Comparison of ENCODE assay signal across 37 cellular contexts in the genomic region with DNA sequence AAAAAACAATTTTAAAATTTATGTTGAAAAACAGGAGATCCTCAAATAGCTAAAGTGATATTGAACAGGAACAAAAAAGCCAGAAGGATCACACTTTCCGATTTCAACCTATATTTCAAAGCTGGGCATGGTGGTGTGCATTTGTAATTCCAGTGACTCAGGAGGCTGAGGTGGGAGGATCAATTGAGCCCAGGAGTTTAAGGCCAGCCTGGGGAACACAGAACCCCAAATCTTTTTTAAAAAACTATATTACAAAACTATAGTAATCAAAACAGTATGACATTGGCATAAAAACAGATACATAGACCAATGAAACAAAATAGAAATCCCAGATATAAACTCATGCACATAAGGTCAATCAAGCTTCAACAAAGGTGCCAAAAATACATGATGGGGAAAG.
DNase-seq lines count a peak whose midpoint lies in the region; ATAC-seq, FAIRE-seq and TF ChIP-seq lines count a peak whose summit lies in the region.
"Had no signal": no experiment of that assay in that cellular context is flagged by ENCODE, and none has a peak within 500 bp of the region (broad histone marks: within the 10 kb centered on the region; RNA-seq: fewer than 3 reads in every experiment).

No MANE protein-coding gene starts in this region.

- no peak overlapping the region for H2BK20ac ChIP-seq in H1 (ENCODE audit: low read length)

- H2BK15ac ChIP-seq in H1 (ENCODE audit: low read length): no peak overlapping the region

- no peak overlapping the region for H3K23ac ChIP-seq in H1 (ENCODE audit: insufficient read length)

- TF ChIP-seq CTCF in HEK293 (tag by site-specific recombination; IDR thresholded peaks at IDR 0.05) (no peak), K562 (IDR thresholded peaks at IDR 0.05 in 2 of 3, conservative IDR thresholded peaks at IDR 0.05 in 1 of 3; ENCODE audit: insufficient read depth in 2 of 3, low read depth in 1 of 3, low read length in 3 of 3) (no peak), H1 (IDR thresholded peaks at IDR 0.05; ENCODE audit: control extremely low read depth in 1 of 3, insufficient read depth in 1 of 3, low read depth in 1 of 3, low read length in 3 of 3) (no peak), mammary epithelial cell (conservative IDR thresholded peaks at IDR 0.05 in 1 of 2, IDR thresholded peaks at IDR 0.05 in 1 of 2; ENCODE audit: extremely low read depth in 1 of 2, insufficient read depth in 1 of 2, low read depth in 1 of 2, low read length in 2 of 2) (no peak), smooth muscle cell (IDR thresholded peaks at IDR 0.05; ENCODE audit: borderline replicate concordance, insufficient read depth, poor library complexity, severe bottlenecking) (no peak)

- TF ChIP-seq RAD21 in K562 (CRISPR knock-in tag; conservative IDR thresholded peaks at IDR 0.05 in 1 of 2, IDR thresholded peaks at IDR 0.05 in 1 of 2) (no peak), H1 (IDR thresholded peaks at IDR 0.05 in 1 of 2, conservative IDR thresholded peaks at IDR 0.05 in 1 of 2; ENCODE audit: low read depth in 2 of 2, low read length in 2 of 2) (no peak)

- WGBS in K562 (ENCODE audit: insufficient coverage, low coverage, missing lambda C conversion rate): 77% methylated on average over 1 of the region's 1 CpG
- 100% methylated on average over 1 of the region's 1 CpG; no CpG with 5 or more reads in 1 of the 2 experiments for WGBS in H1 (ENCODE audit: extremely low coverage in 1 of 2, insufficient coverage in 1 of 2, insufficient read length in 1 of 2, insufficient replicate concordance in 2 of 2, low coverage in 1 of 2, low lambda C conversion rate in 2 of 2, missing lambda C conversion rate in 1 of 2), 2 experiments
- 78% methylated on average over 1 of the region's 1 CpG for WGBS in mammary epithelial cell (ENCODE audit: low coverage, missing lambda C conversion rate)
- WGBS in smooth muscle cell (ENCODE audit: low lambda C conversion rate): 92% methylated on average over 1 of the region's 1 CpG

- no peak overlapping the region for H3K4me2 ChIP-seq in K562 (ENCODE audit: insufficient read depth, low read length)
- no peak overlapping the region for H3K4me2 ChIP-seq in H1 (ENCODE audit: insufficient read depth in 1 of 2, low read depth in 2 of 2, low read length in 2 of 2)
- H3K4me2 ChIP-seq in mammary epithelial cell (ENCODE audit: insufficient read depth, low read depth, low read length): no peak overlapping the region
- H3K4me2 ChIP-seq in smooth muscle cell: no peak overlapping the region
- H3K4me2 ChIP-seq: A549; BLaER1; BLaER1 treated with 17β-estradiol and CSF1 and Interleukin-3, amounts not matched to agents 10 nM and 100 nM had no signal

- CTCF ChIA-PET in HEK293 (lab: Yijun Ruan, JAX): interaction anchor here (0.6 kb wide), 1 partner anchor 105 kb away, joined by 6 read pairs; no protein-coding TSS in a partner anchor
- CTCF ChIA-PET in K562 (lab: Yijun Ruan, JAX; ENCODE audit: low intra/inter-chr PET ratio): no interaction called here
- CTCF ChIA-PET in H1 (lab: Charles Lee; ENCODE audit: partially characterized antibody): no interaction called here
- CTCF ChIA-PET in mammary epithelial cell (lab: Charles Lee; ENCODE audit: low non-redundant PET): no interaction called here

- H2BK12ac ChIP-seq in H1 (ENCODE audit: low read depth, low read length): no peak overlapping the region

- H3F3A ChIP-seq in smooth muscle cell (ENCODE audit: low read depth): no peaks in the 10 kb centered on the region

- H3K36me3 Mint-ChIP-seq in central memory CD8-positive, alpha-beta T cell (ENCODE audit: insufficient read depth): no peaks in the 10 kb centered on the region
- H3K36me3 Mint-ChIP-seq in immature natural killer cell: peaks cover 0 to 4% (median 0%) of the 10 kb centered on the region in 3 donors
- H3K36me3 Mint-ChIP-seq: CD14-positive monocyte; CD4-positive, alpha-beta memory T cell; CD4-positive, CD25-positive, alpha-beta regulatory T cell; CD8-positive, alpha-beta memory T cell; CD8-positive, alpha-beta T cell had no signal

- H3K4me3 Mint-ChIP-seq in central memory CD8-positive, alpha-beta T cell: no peak overlapping the region
- no peak overlapping the region for H3K4me3 Mint-ChIP-seq in immature natural killer cell
- H3K4me3 Mint-ChIP-seq: B cell; CD14-positive monocyte; CD4-positive, alpha-beta memory T cell; CD4-positive, alpha-beta T cell; CD4-positive, CD25-positive, alpha-beta regulatory T cell; CD8-positive, alpha-beta memory T cell; CD8-positive, alpha-beta T cell had no signal

- H2BK120ac ChIP-seq in H1 (replicated peaks; ENCODE audit: low read depth, low read length): no peak overlapping the region

- peaks cover 6% of the 10 kb centered on the region for H3K9me3 Mint-ChIP-seq in central memory CD8-positive, alpha-beta T cell
- peaks cover 2 to 19% (median 7%) of the 10 kb centered on the region in 6 donors for H3K9me3 Mint-ChIP-seq in immature natural killer cell

- H3K4me1 ChIP-seq in HEK293 (ENCODE audit: control insufficient read depth, insufficient read depth, low read length) (no peaks in the 10 kb centered on the region), K562 (replicated peaks in 1 of 2; ENCODE audit: control insufficient read depth in 2 of 2, insufficient read depth in 2 of 2, low read length in 2 of 2) (no peaks in the 10 kb centered on the region), H1 (replicated peaks in 1 of 4; ENCODE audit: control insufficient read depth in 3 of 4, insufficient read depth in 4 of 4, low read length in 3 of 4) (no peaks in the 10 kb centered on the region), mammary epithelial cell (ENCODE audit: insufficient read depth, low read length) (no peaks in the 10 kb centered on the region), smooth muscle cell (ENCODE audit: low read depth) (no peaks in the 10 kb centered on the region)
- H3K4me1 ChIP-seq: A549, BE2C, Caco-2 had no signal

- H3K4me1 Mint-ChIP-seq in central memory CD8-positive, alpha-beta T cell: no peaks in the 10 kb centered on the region
- no peaks in the 10 kb centered on the region for H3K4me1 Mint-ChIP-seq in immature natural killer cell
- H3K4me1 Mint-ChIP-seq: B cell; CD14-positive monocyte; CD4-positive, alpha-beta memory T cell; CD4-positive, CD25-positive, alpha-beta regulatory T cell; CD8-positive, alpha-beta memory T cell had no signal

- in situ Hi-C loops in K562 (cut with MboI) (no loop called here), mammary epithelial cell (cut with MboI; ENCODE audit: low sequenced_read_pairs in 2 of 2) (no loop called here)

- POLR2A ChIA-PET in HEK293 (lab: Yijun Ruan, JAX): no interaction called here
- POLR2A ChIA-PET in K562 (lab: Yijun Ruan, JAX): no interaction called here
- POLR2A ChIA-PET in H1 (lab: Charles Lee; ENCODE audit: partially characterized antibody): no interaction called here

- H3K4me3 ChIP-seq in HEK293 (ENCODE audit: low read depth, low read length) (no peak overlapping the region), K562 (no peak overlapping the region), H1 (ENCODE audit: extremely low read depth in 1 of 4, insufficient read depth in 2 of 4, low read depth in 3 of 4, low read length in 4 of 4) (no peak overlapping the region), mammary epithelial cell (replicated peaks in 1 of 3; ENCODE audit: insufficient read depth in 1 of 3, low read depth in 2 of 3, low read length in 3 of 3) (no peak overlapping the region), smooth muscle cell (no peak overlapping the region)
- H3K4me3 ChIP-seq: A549; BLaER1; BLaER1 treated with 17β-estradiol and CSF1 and Interleukin-3, amounts not matched to agents 10 nM and 100 nM had no signal

- H4K5ac ChIP-seq in H1 (ENCODE audit: insufficient read length, low read depth, low read length): no peak overlapping the region

- H3K79me2 ChIP-seq in K562 (ENCODE audit: control insufficient read depth, insufficient read depth, low read length) (no peaks in the 10 kb centered on the region), H1 (ENCODE audit: control insufficient read depth in 1 of 2, insufficient read depth in 2 of 2, low read length in 2 of 2) (peaks cover 0 to 3% of the 10 kb centered on the region in 2 experiments; a peak in 1 of 4 replicates), mammary epithelial cell (ENCODE audit: insufficient read depth, low read length) (no peaks in the 10 kb centered on the region), smooth muscle cell (ENCODE audit: low read depth) (no peaks in the 10 kb centered on the region)

- FAIRE-seq in K562 (lab: Jason Lieb, UNC) (no peak), H1 (lab: Jason Lieb, UNC) (no peak)
- FAIRE-seq: A204.1, A549, D721Med had no signal

- no peak overlapping the region for H4K91ac ChIP-seq in H1 (replicated peaks; ENCODE audit: insufficient read length, low read length)

- no peak for ATAC-seq in K562
- ATAC-seq in central memory CD8-positive, alpha-beta T cell (replicated peaks; ENCODE audit: extremely low read depth, poor library complexity, severe bottlenecking): no peak
- ATAC-seq: A549; CD8-positive, alpha-beta T cell had no signal

- no peak overlapping the region for H3K9ac ChIP-seq in K562 (ENCODE audit: insufficient read depth in 1 of 2, low read depth in 2 of 2, low read length in 2 of 2)
- no peak overlapping the region for H3K9ac ChIP-seq in H1 (replicated peaks in 1 of 4; ENCODE audit: extremely low read depth in 1 of 4, low read depth in 3 of 4, low read length in 3 of 4)
- H3K9ac ChIP-seq in mammary epithelial cell (ENCODE audit: insufficient read depth, low read length): no peak overlapping the region
- no peak overlapping the region for H3K9ac ChIP-seq in smooth muscle cell (ENCODE audit: low read depth)
- H3K9ac ChIP-seq: BLaER1; BLaER1 treated with 17β-estradiol and CSF1 and Interleukin-3, amounts not matched to agents 10 nM and 100 nM had no signal

- H3K18ac ChIP-seq in H1 (ENCODE audit: extremely low read depth, low read length): no peak overlapping the region

- no peak overlapping the region for H2AK5ac ChIP-seq in H1 (ENCODE audit: low read depth, low read length)

- H4K20me1 ChIP-seq in K562 (replicated peaks; ENCODE audit: control insufficient read depth, insufficient read depth, low read length) (no peaks in the 10 kb centered on the region), H1 (replicated peaks in 1 of 2; ENCODE audit: control insufficient read depth in 1 of 2, insufficient read depth in 2 of 2, low read length in 2 of 2) (no peaks in the 10 kb centered on the region), mammary epithelial cell (ENCODE audit: insufficient read depth, low read length) (no peaks in the 10 kb centered on the region), smooth muscle cell (ENCODE audit: low read depth) (no peaks in the 10 kb centered on the region)
- H4K20me1 ChIP-seq: BLaER1; BLaER1 treated with 17β-estradiol and CSF1 and Interleukin-3, amounts not matched to agents 10 nM and 100 nM had no signal

- no peaks in the 10 kb centered on the region for H3K79me1 ChIP-seq in H1 (ENCODE audit: low read depth, low read length)

- TF ChIP-seq POLR2A in K562 (conservative IDR thresholded peaks at IDR 0.05) (no peak), H1 (IDR thresholded peaks at IDR 0.05; ENCODE audit: control extremely low read depth in 1 of 2, low read depth in 2 of 2, low read length in 2 of 2) (no peak)

- H3K9me3 ChIP-seq in HEK293 (ENCODE audit: control insufficient read depth, insufficient read depth, low read depth, low read length): peaks cover 4% of the 10 kb centered on the region; the same call in 1 of the 2 replicates
- H3K9me3 ChIP-seq in K562 (replicated peaks; ENCODE audit: control insufficient read depth, insufficient read depth, low read depth, low read length): peaks cover 4% of the 10 kb centered on the region; the same call in 1 of the 2 replicates
- peaks cover 0 to 6% of the 10 kb centered on the region in 2 experiments; a peak in 2 of 4 replicates for H3K9me3 ChIP-seq in H1 (ENCODE audit: insufficient read depth in 2 of 2, low read depth in 1 of 2, low read length in 1 of 2)
- no peaks in the 10 kb centered on the region for H3K9me3 ChIP-seq in mammary epithelial cell (replicated peaks; ENCODE audit: insufficient read depth, low read length)
- no peaks in the 10 kb centered on the region for H3K9me3 ChIP-seq in smooth muscle cell (replicated peaks; ENCODE audit: low read depth)
- H3K9me3 ChIP-seq: BE2C, Caco-2 had no signal

- intact Hi-C loops in K562 (cut with micrococcal nuclease): no loop called here
- intact Hi-C loops in mammary epithelial cell (cut with micrococcal nuclease): no loop called here

- H4K8ac ChIP-seq in H1 (ENCODE audit: extremely low read depth, insufficient read depth, low read length): no peak overlapping the region

- H3K23me2 ChIP-seq in H1 (ENCODE audit: low read depth, low read length): no peaks in the 10 kb centered on the region; the same call in 1 of the 2 replicates

- dilution Hi-C loops in mammary epithelial cell (cut with HindIII; ENCODE audit: low sequenced_read_pairs): no loop called here

- no peak overlapping the region for H2AFZ ChIP-seq in K562 (ENCODE audit: low read depth, low read length)
- H2AFZ ChIP-seq in H1 (ENCODE audit: low read length): no peak overlapping the region
- no peak overlapping the region for H2AFZ ChIP-seq in mammary epithelial cell (ENCODE audit: low read depth, low read length)
- H2AFZ ChIP-seq in smooth muscle cell (ENCODE audit: low read depth): no peak overlapping the region

- TF ChIP-seq EP300 in K562 (IDR thresholded peaks at IDR 0.05; ENCODE audit: low read length) (no peak), H1 (IDR thresholded peaks at IDR 0.05; ENCODE audit: borderline replicate concordance in 1 of 2, low read depth in 2 of 2, low read length in 2 of 2) (no peak)

- DNase-seq in K562 (ENCODE audit: extremely low read depth in 1 of 4, low spot score in 3 of 4): no peak
- no peak for DNase-seq in central memory CD8-positive, alpha-beta T cell (ENCODE audit: low spot score in 2 of 2)
- no peak for DNase-seq in H1 (ENCODE audit: low read depth in 1 of 2, low spot score in 2 of 2)
- DNase-seq in immature natural killer cell: no peak
- DNase-seq in NCI-H1930 (lab: John Stamatoyannopoulos, UW): no peak
- no peak for DNase-seq in mammary epithelial cell
- no peak for DNase-seq in smooth muscle cell (lab: John Stamatoyannopoulos, UW; ENCODE audit: unreplicated experiment)
- DNase-seq: 8988T; ACHN; AML-193; BE2C; C1 segment of cervical spinal cord; Caco-2; Calu3; CD4-positive, alpha-beta memory T cell; CD4-positive, alpha-beta T cell; CD4-positive, CD25-positive, alpha-beta regulatory T cell; CD8-positive, alpha-beta memory T cell; CD8-positive, alpha-beta T cell; COR-L47; DMS 273 treated with DMSO at 0.1 percent for 48 hours; DMS153; DMS53; DMS79; DMS79 treated with DMSO at 0.1 percent for 48 hours; DND-41; EL had no signal

- H3K14ac ChIP-seq in H1 (ENCODE audit: insufficient read length): no peak overlapping the region

- no peaks in the 10 kb centered on the region for H3K36me3 ChIP-seq in HEK293 (ENCODE audit: control insufficient read depth in 2 of 2, insufficient read depth in 1 of 2, low read length in 2 of 2)
- H3K36me3 ChIP-seq in K562 (ENCODE audit: control insufficient read depth, insufficient read depth, low read length): no peaks in the 10 kb centered on the region
- peaks cover 0 to 3% (median 0%) of the 10 kb centered on the region in 4 experiments; a peak in 1 of 8 replicates for H3K36me3 ChIP-seq in H1 (ENCODE audit: control insufficient read depth in 2 of 4, insufficient read depth in 4 of 4, low read length in 3 of 4)
- no peaks in the 10 kb centered on the region for H3K36me3 ChIP-seq in mammary epithelial cell (ENCODE audit: insufficient read depth, low read length)
- H3K36me3 ChIP-seq in smooth muscle cell (ENCODE audit: low read depth): no peaks in the 10 kb centered on the region
- H3K36me3 ChIP-seq: BE2C; BLaER1; BLaER1 treated with 17β-estradiol and CSF1 and Interleukin-3, amounts not matched to agents 10 nM and 100 nM had no signal

- no peak overlapping the region for H3K4ac ChIP-seq in H1 (replicated peaks; ENCODE audit: insufficient read length, low read depth, low read length)

- H3K27ac Mint-ChIP-seq in central memory CD8-positive, alpha-beta T cell (ENCODE audit: low read depth): peak overlapping the region; percentile 10
- H3K27ac Mint-ChIP-seq in immature natural killer cell: no peak overlapping the region
- H3K27ac Mint-ChIP-seq: B cell; CD14-positive monocyte; CD4-positive, alpha-beta memory T cell; CD4-positive, alpha-beta T cell; CD4-positive, CD25-positive, alpha-beta regulatory T cell; CD8-positive, alpha-beta memory T cell; CD8-positive, alpha-beta T cell had no signal

- H2BK5ac ChIP-seq in H1 (ENCODE audit: low read depth, low read length): no peak overlapping the region

- no peaks in the 10 kb centered on the region for H3K27me3 ChIP-seq in K562 (ENCODE audit: control insufficient read depth in 2 of 2, insufficient read depth in 2 of 2, low read length in 2 of 2)
- no peaks in the 10 kb centered on the region for H3K27me3 ChIP-seq in H1 (replicated peaks in 1 of 4; ENCODE audit: control insufficient read depth in 3 of 4, extremely low read depth in 1 of 4, insufficient read depth in 3 of 4, low read length in 3 of 4)
- no peaks in the 10 kb centered on the region for H3K27me3 ChIP-seq in mammary epithelial cell (ENCODE audit: insufficient read depth, low read length)
- no peaks in the 10 kb centered on the region for H3K27me3 ChIP-seq in smooth muscle cell (ENCODE audit: low read depth)
- H3K27me3 ChIP-seq: BE2C; BLaER1; BLaER1 treated with 17β-estradiol and CSF1 and Interleukin-3, amounts not matched to agents 10 nM and 100 nM had no signal

- H3K56ac ChIP-seq in H1 (replicated peaks; ENCODE audit: insufficient read length, low read depth, low read length): no peak overlapping the region

- H3K27ac ChIP-seq in HEK293 (ENCODE audit: extremely low read depth, low read depth, low read length): no peak overlapping the region
- H3K27ac ChIP-seq in K562 (ENCODE audit: extremely low read depth, low read depth, low read length): no peak overlapping the region
- H3K27ac ChIP-seq in H1 (ENCODE audit: low read depth, low read length): no peak overlapping the region
- H3K27ac ChIP-seq in mammary epithelial cell (ENCODE audit: insufficient read depth, low read depth, low read length): no peak overlapping the region
- no peak overlapping the region for H3K27ac ChIP-seq in smooth muscle cell (ENCODE audit: low read depth)
- H3K27ac ChIP-seq: 22Rv1; A549; BLaER1; BLaER1 treated with 17β-estradiol and CSF1 and Interleukin-3, amounts not matched to agents 10 nM and 100 nM; C4-2B had no signal

- H3K9me1 ChIP-seq in K562 (ENCODE audit: control insufficient read depth, insufficient read depth, low read length): no peaks in the 10 kb centered on the region

- no peaks in the 10 kb centered on the region for H3K27me3 Mint-ChIP-seq in central memory CD8-positive, alpha-beta T cell
- H3K27me3 Mint-ChIP-seq in immature natural killer cell (ENCODE audit: low read depth in 3 of 3): peaks cover 0 to 10% (median 2%) of the 10 kb centered on the region in 3 donors
- H3K27me3 Mint-ChIP-seq: B cell; CD4-positive, alpha-beta T cell; CD4-positive, CD25-positive, alpha-beta regulatory T cell had no signal

- BruUV-seq in K562 (replicated peaks; lab: Mats Ljungman, UMichigan): no TSS peak
- BruUV-seq in mammary epithelial cell (replicated peaks; lab: Mats Ljungman, UMichigan): no TSS peak
